Comparison of ENCODE assay signal across 9 cellular contexts in genomic region chr22:50716291-50717024, GRCh38. TPM values are rescaled to one million over a fixed set of nuclear protein-coding genes. Genes with fewer than 3 reads are reported as not detected.
"Had no signal": no experiment of that assay in that cellular context is flagged by ENCODE, and none has a peak within 500 bp of the region (broad histone marks: within the 10 kb centered on the region; RNA-seq: fewer than 3 reads in every experiment).

No MANE protein-coding gene starts in this region.

- H3K27ac ChIP-seq: GM23248 had no signal

- ATAC-seq: HCT116 had no signal

- H3K4me1 ChIP-seq: HAP-1 had no signal

- H3K36me3 ChIP-seq: HAP-1 had no signal

- H3K4me3 ChIP-seq: GM23248, HAP-1 had no signal

- H3K9me3 ChIP-seq: HAP-1 had no signal

- DNase-seq: GM23248, GOT3, H7, IMR-90 had no signal

- FAIRE-seq: HTR-8/SVneo had no signal

RNA-seq across cellular contexts. Expression of gene ACR, which starts 21.5 kb away (rescaled TPM):
- total RNA-seq: GM23248, H4, H7, HT-29, IMR-90 had no signal

RNA-seq across cellular contexts. Expression of gene SHANK3, which starts 43.8 kb away (rescaled TPM):
- total RNA-seq: HT-29 had no signal
